ENCODE assay signal across 8 cellular contexts in the genomic region with DNA sequence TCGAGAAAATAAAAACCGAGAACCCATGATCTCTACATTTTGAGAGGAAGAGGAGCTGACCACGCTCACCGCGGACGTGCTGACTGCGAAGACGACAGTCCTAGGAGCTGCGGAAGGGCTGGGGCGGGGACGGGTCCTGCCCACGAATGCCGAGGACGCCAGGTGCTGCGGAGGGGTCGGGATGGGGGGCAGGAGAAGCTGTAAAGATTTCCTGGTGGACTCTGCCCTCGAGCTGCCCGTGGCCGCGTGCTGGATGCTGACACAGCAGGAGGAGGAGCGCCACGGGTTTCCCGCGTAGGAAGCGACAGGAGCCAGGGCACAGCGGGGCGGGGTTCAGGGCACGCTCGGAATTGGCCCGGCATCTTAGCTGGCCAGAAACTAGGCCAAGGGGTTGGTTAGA. TPM values are rescaled to one million over a fixed set of nuclear protein-coding genes. Genes with fewer than 3 reads are reported as not detected.
DNase-seq lines count a peak whose midpoint lies in the region; ATAC-seq, FAIRE-seq and TF ChIP-seq lines count a peak whose summit lies in the region.

No MANE protein-coding gene starts in this region.

- peaks cover 8% of the 10 kb centered on the region for H3K4me1 ChIP-seq in muscle layer of colon (ENCODE audit: insufficient read depth, low read length)
- H3K4me1 ChIP-seq in aorta (ENCODE audit: control insufficient read depth in 1 of 2, insufficient read depth in 2 of 2, low read length in 2 of 2), result no peaks in the 10 kb centered on the region

- ATAC-seq in aorta (ENCODE audit: low FRiP score) (peak; percentile 28), GM21367 (IDR thresholded peaks at IDR 0.05; ENCODE audit: unreplicated experiment) (no peak)

- H3K27me3 ChIP-seq in muscle layer of colon (ENCODE audit: control insufficient read depth in 1 of 2, insufficient read depth in 2 of 2, low read length in 2 of 2), result no peaks in the 10 kb centered on the region
- no peaks in the 10 kb centered on the region for H3K27me3 ChIP-seq in aorta (ENCODE audit: control insufficient read depth in 1 of 2, insufficient read depth in 2 of 2, low read length in 1 of 2)

- FAIRE-seq in D721Med (lab: Jason Lieb, UNC), result no peak

- no peaks in the 10 kb centered on the region for H3K9me3 ChIP-seq in muscle layer of colon (ENCODE audit: low read length)
- H3K9me3 ChIP-seq in aorta (ENCODE audit: control insufficient read depth, low read length), result no peaks in the 10 kb centered on the region

- intact Hi-C loops in aorta (cut with DNase I), result loop anchor here in 1 of 2 donors (2.0 kb wide), 1 partner anchor 21 kb away; no protein-coding TSS in a partner anchor

- no peak for TF ChIP-seq CTCF in D721Med (IDR thresholded peaks at IDR 0.05; ENCODE audit: insufficient read depth, missing control alignments)

- WGBS in aorta, 2 donors, result 40 to 43% methylated on average over 27 to 30 of the region's 30 CpGs

- no peak overlapping the region for H3K9ac ChIP-seq in muscle layer of colon (ENCODE audit: low read length)

- peak; percentile 10 for DNase-seq in stimulated activated CD4-positive, alpha-beta T cell treated with anti-CD3 and anti-CD28 coated beads, Interleukin-12 subunit alpha, Interleukin-12 subunit beta, amount 100 ng/mL, for 4 hours
- no peak for DNase-seq in stimulated activated CD4-positive, alpha-beta T cell treated with anti-CD3 and anti-CD28 coated beads, Interleukin-2, amount 100 ng/mL, for 48 hours
- peak; percentile 20 for DNase-seq in cerebellum (ENCODE audit: low spot score)
- peak; percentile 53 to 75 for DNase-seq in aorta
- no peak for DNase-seq in NCI-H82 (lab: John Stamatoyannopoulos, UW)
- DNase-seq in D721Med (ENCODE audit: insufficient read length, low spot score), result no peak

- peak overlapping the region; percentile 57 to 83 for H3K4me3 ChIP-seq in muscle layer of colon (ENCODE audit: low read depth in 1 of 2, low read length in 2 of 2)
- peak overlapping the region in 1 of 2 donors; percentile 52 for H3K4me3 ChIP-seq in aorta (ENCODE audit: low read length in 2 of 2)

- no peak overlapping the region for H3K27ac ChIP-seq in muscle layer of colon (ENCODE audit: low read depth, low read length)
- no peak overlapping the region for H3K27ac ChIP-seq in aorta (ENCODE audit: low read depth in 1 of 2, low read length in 2 of 2)

- H3K36me3 ChIP-seq in muscle layer of colon (ENCODE audit: insufficient read depth, low read length), result no peaks in the 10 kb centered on the region
- H3K36me3 ChIP-seq in aorta (ENCODE audit: control insufficient read depth in 1 of 2, insufficient read depth in 2 of 2, low read length in 1 of 2), result peaks cover 0 to 2% of the 10 kb centered on the region in 2 donors

RNA-seq across cellular contexts. Expression of a gene that starts 22.2 kb away (rescaled TPM):
- total RNA-seq in cerebellum (27.8 TPM), aorta (10 to 100 TPM; 27.1 to 31.8 TPM)
- polyA plus RNA-seq in aorta, result 10 to 100 TPM in 1 of 2 donors, 1 to 10 TPM in 1; 6.3 to 15.1 TPM

RNA-seq across cellular contexts. Expression of a gene that starts 27.0 kb away (rescaled TPM):
- 56.8 TPM for total RNA-seq in cerebellum
- 10 to 100 TPM; 32.8 to 40.4 TPM for total RNA-seq in aorta
- polyA plus RNA-seq in aorta, result 10 to 100 TPM; 14.0 to 25.5 TPM

Comparison
In these comparisons a context has a peak if more than half of its experiments do, and no peak if none do; other contexts are left out.
1. DNase-seq: peak in stimulated activated CD4-positive, alpha-beta T cell treated with anti-CD3 and anti-CD28 coated beads, Interleukin-12 subunit alpha, Interleukin-12 subunit beta, amount 100 ng/mL, for 4 hours (single experiment), cerebellum (single experiment) and aorta (2 of 2); none in stimulated activated CD4-positive, alpha-beta T cell treated with anti-CD3 and anti-CD28 coated beads, Interleukin-2, amount 100 ng/mL, for 48 hours (0 of 2), NCI-H82 (single experiment) and D721Med (single experiment).